ENCODE assay signal across 20 cellular contexts in genomic region chr1:62311473-62311943, GRCh38. TPM values are rescaled to one million over a fixed set of nuclear protein-coding genes. Genes with fewer than 3 reads are reported as not detected.
DNase-seq lines count a peak whose midpoint lies in the region.
"Had no signal": no experiment of that assay in that cellular context is flagged by ENCODE, and none has a peak within 500 bp of the region (broad histone marks: within the 10 kb centered on the region; RNA-seq: fewer than 3 reads in every experiment).

No MANE protein-coding gene starts in this region.

- peaks cover 3% of the 10 kb centered on the region for H3K4me1 ChIP-seq in HAP-1
- H3K4me1 ChIP-seq: right atrium auricular region had no signal

- H3K36me3 ChIP-seq in HAP-1 (replicated peaks) = no peaks in the 10 kb centered on the region
- H3K36me3 ChIP-seq: right atrium auricular region had no signal

- intact Hi-C loops in posterior vena cava (cut with DNase I) = no loop called here

- H3K9me3 ChIP-seq in HAP-1 = no peaks in the 10 kb centered on the region
- H3K9me3 ChIP-seq: right atrium auricular region had no signal

- no peak overlapping the region for H3K4me3 ChIP-seq in HAP-1
- H3K4me3 ChIP-seq: GM12878, K562, lung, right atrium auricular region had no signal

- peaks cover 6% of the 10 kb centered on the region; the same call in 1 of the 2 replicates for H3K27me3 ChIP-seq in HAP-1 (ENCODE audit: low read depth)
- H3K27me3 ChIP-seq: right atrium auricular region had no signal

- peak; percentile 71 for DNase-seq in ELF-1 (ENCODE audit: low read depth, low spot score)
- peak; percentile 65 to 66 for DNase-seq in NOMO-1 (lab: John Stamatoyannopoulos, UW; ENCODE audit: unreplicated experiment in 2 of 2)
- peak; percentile 60 for DNase-seq in astrocyte of the hippocampus (ENCODE audit: low read depth, low spot score)
- DNase-seq in posterior vena cava (ENCODE audit: low spot score) = peak; percentile 2
- DNase-seq in NCI-H2227 (lab: John Stamatoyannopoulos, UW; ENCODE audit: unreplicated experiment) = no peak
- no peak for DNase-seq in NCI-H748 treated with DMSO at 0.1 percent for 48 hours (lab: John Stamatoyannopoulos, UW)
- DNase-seq in HAP-1 (ENCODE audit: low spot score in 2 of 2) = no peak
- DNase-seq: activated CD4-positive, alpha-beta T cell treated with anti-CD3 and anti-CD28 coated beads for 1 hour; activated naive CD8-positive, alpha-beta T cell treated with anti-CD3 and anti-CD28 coated beads for 36 hours; COR-L47; GF-D8; head of caudate nucleus; MV-4-11; NCI-H2029; NCI-H510A had no signal

- in situ Hi-C loops in HAP-1 (cut with MboI; ENCODE audit: low sequenced_read_pairs) = no loop called here

RNA-seq across cellular contexts. Expression of gene KANK4, which starts 7.7 kb away (rescaled TPM):
- total RNA-seq in posterior vena cava = under 1 TPM; 0.19 to 0.37 TPM
- total RNA-seq: activated naive CD8-positive, alpha-beta T cell treated with anti-CD3 and anti-CD28 coated beads for 36 hours; GM12878; K562; SK-MEL-5 had no signal

Comparison
In these comparisons a context has a peak if more than half of its experiments do, and no peak if none do; other contexts are left out.
1. DNase-seq: peak in ELF-1 (single experiment), NOMO-1 (2 of 2), astrocyte of the hippocampus (single experiment) and posterior vena cava (single experiment); none in NCI-H2227 (single experiment), NCI-H748 treated with DMSO at 0.1 percent for 48 hours (single experiment) and HAP-1 (0 of 2).